In genomic region chr11:44067266-44067665, GRCh38 we compare ENCODE assay signal across 9 cellular contexts. TPM values are rescaled to one million over a fixed set of nuclear protein-coding genes. Genes with fewer than 3 reads are reported as not detected.
DNase-seq lines count a peak whose midpoint lies in the region; ATAC-seq and TF ChIP-seq lines count a peak whose summit lies in the region.
"Had no signal": no experiment of that assay in that cellular context is flagged by ENCODE, and none has a peak within 500 bp of the region (broad histone marks: within the 10 kb centered on the region; RNA-seq: fewer than 3 reads in every experiment).

No MANE protein-coding gene starts in this region.

- TF ChIP-seq POLR2A in thyroid gland (IDR thresholded peaks at IDR 0.05) (no peak), vagina (IDR thresholded peaks at IDR 0.05) (no peak)

- in situ Hi-C loops in brain microvascular endothelial cell (cut with HindIII; ENCODE audit: low pct_ligation_motif_present, low sequenced_read_pairs): no loop called here

- H3K27me3 Mint-ChIP-seq in CD4-positive, CD25-positive, alpha-beta regulatory T cell: no peaks in the 10 kb centered on the region
- no peaks in the 10 kb centered on the region for H3K27me3 Mint-ChIP-seq in MCF 10A (ENCODE audit: insufficient read depth, unreplicated experiment)
- peaks cover 0 to 3% of the 10 kb centered on the region in 2 donors for H3K27me3 Mint-ChIP-seq in natural killer cell (ENCODE audit: low read depth in 2 of 2)

- WGBS in thyroid gland, 2 donors: 75 to 76% methylated on average over 5 of the region's 5 CpGs

- POLR2A ChIA-PET in MCF 10A (lab: Yijun Ruan, JAX): interaction anchor here (1.1 to 2.7 kb wide), 4 partner anchors 8 to 186 kb away, joined by 3 to 16 read pairs (median 4); partner anchors contain the start of gene EXT2

- H3K27ac Mint-ChIP-seq in CD4-positive, CD25-positive, alpha-beta regulatory T cell: peak overlapping the region; percentile 35 to 97 (median 96)
- H3K27ac Mint-ChIP-seq in MCF 10A (ENCODE audit: low read depth, unreplicated experiment) (no peak overlapping the region), natural killer cell (peak overlapping the region; percentile 79 to 95)

- H3K36me3 Mint-ChIP-seq in CD4-positive, CD25-positive, alpha-beta regulatory T cell: peaks cover 6% of the 10 kb centered on the region
- H3K36me3 Mint-ChIP-seq in MCF 10A (ENCODE audit: insufficient read depth, unreplicated experiment): no peaks in the 10 kb centered on the region
- peaks cover 5% of the 10 kb centered on the region for H3K36me3 Mint-ChIP-seq in natural killer cell

- H3K36me3 ChIP-seq in CD4-positive, CD25-positive, alpha-beta regulatory T cell (ENCODE audit: control insufficient read depth, insufficient read depth, low read length): peaks cover 2% of the 10 kb centered on the region
- H3K36me3 ChIP-seq in thyroid gland: no peaks in the 10 kb centered on the region
- no peaks in the 10 kb centered on the region for H3K36me3 ChIP-seq in brain microvascular endothelial cell (replicated peaks)
- no peaks in the 10 kb centered on the region for H3K36me3 ChIP-seq in vagina

- peak overlapping the region; percentile 59 to 95 (median 92) for H3K4me3 Mint-ChIP-seq in CD4-positive, CD25-positive, alpha-beta regulatory T cell
- peak overlapping the region; percentile 78 for H3K4me3 Mint-ChIP-seq in MCF 10A (ENCODE audit: unreplicated experiment)
- peak overlapping the region; percentile 93 for H3K4me3 Mint-ChIP-seq in natural killer cell

- H3K4me1 ChIP-seq in CD4-positive, CD25-positive, alpha-beta regulatory T cell (ENCODE audit: control insufficient read depth, insufficient read depth, low read length, poor library complexity, severe bottlenecking): peaks cover 17% of the 10 kb centered on the region
- H3K4me1 ChIP-seq in thyroid gland: no peaks in the 10 kb centered on the region
- peaks cover 19% of the 10 kb centered on the region for H3K4me1 ChIP-seq in vagina

- ATAC-seq in CD4-positive, CD25-positive, alpha-beta regulatory T cell (ENCODE audit: low read depth in 2 of 2): no peak
- no peak for ATAC-seq in natural killer cell
- no peak for ATAC-seq in HG03469 (IDR thresholded peaks at IDR 0.05; ENCODE audit: unreplicated experiment)

- peak overlapping the region; percentile 73 for H3K27ac ChIP-seq in CD4-positive, CD25-positive, alpha-beta regulatory T cell (ENCODE audit: insufficient read depth, low read length, poor library complexity, severe bottlenecking)
- no peak overlapping the region for H3K27ac ChIP-seq in thyroid gland
- no peak overlapping the region for H3K27ac ChIP-seq in brain microvascular endothelial cell
- H3K27ac ChIP-seq in vagina: no peak overlapping the region

- no peaks in the 10 kb centered on the region for H3K9me3 Mint-ChIP-seq in CD4-positive, CD25-positive, alpha-beta regulatory T cell
- no peaks in the 10 kb centered on the region for H3K9me3 Mint-ChIP-seq in MCF 10A (ENCODE audit: unreplicated experiment)
- H3K9me3 Mint-ChIP-seq in natural killer cell: no peaks in the 10 kb centered on the region

- intact Hi-C loops in MCF 10A (cut with micrococcal nuclease) (no loop called here), natural killer cell (cut with micrococcal nuclease) (loop anchor here (2.0 kb wide), 1 partner anchor 30 kb away; no protein-coding TSS in a partner anchor), thyroid gland (cut with DNase I) (no loop called here), vagina (cut with DNase I) (no loop called here)

- no peaks in the 10 kb centered on the region for H3K27me3 ChIP-seq in CD4-positive, CD25-positive, alpha-beta regulatory T cell (ENCODE audit: control insufficient read depth, insufficient read depth, low read length)
- H3K27me3 ChIP-seq in thyroid gland: no peaks in the 10 kb centered on the region
- H3K27me3 ChIP-seq in brain microvascular endothelial cell (replicated peaks): no peaks in the 10 kb centered on the region
- H3K27me3 ChIP-seq in vagina: no peaks in the 10 kb centered on the region

- peak in 1 of 3 donors; percentile 20 for DNase-seq in CD4-positive, CD25-positive, alpha-beta regulatory T cell
- DNase-seq in NOMO-1 (lab: John Stamatoyannopoulos, UW; ENCODE audit: unreplicated experiment in 2 of 2): peak; percentile 38 to 64
- no peak for DNase-seq in MCF 10A (ENCODE audit: unreplicated experiment)
- DNase-seq in natural killer cell: no peak
- DNase-seq in thyroid gland: no peak
- DNase-seq in brain microvascular endothelial cell: no peak
- DNase-seq in vagina (ENCODE audit: extremely low spot score in 2 of 2): no peak
- DNase-seq: SHP77 treated with DMSO at 0.1 percent for 48 hours had no signal

- peaks cover 11 to 51% (median 25%) of the 10 kb centered on the region in 4 donors for H3K4me1 Mint-ChIP-seq in CD4-positive, CD25-positive, alpha-beta regulatory T cell
- peaks cover 11% of the 10 kb centered on the region for H3K4me1 Mint-ChIP-seq in MCF 10A (ENCODE audit: insufficient read depth, unreplicated experiment)
- peaks cover 20 to 33% of the 10 kb centered on the region in 2 donors for H3K4me1 Mint-ChIP-seq in natural killer cell

- H3K9me3 ChIP-seq in CD4-positive, CD25-positive, alpha-beta regulatory T cell (ENCODE audit: control insufficient read depth in 2 of 2, low read length in 2 of 2): no peaks in the 10 kb centered on the region
- H3K9me3 ChIP-seq in thyroid gland (no peaks in the 10 kb centered on the region), vagina (no peaks in the 10 kb centered on the region)

- TF ChIP-seq CTCF in MCF 10A (IDR thresholded peaks at IDR 0.05; ENCODE audit: unreplicated experiment) (no peak), natural killer cell (IDR thresholded peaks at IDR 0.05) (no peak), thyroid gland (IDR thresholded peaks at IDR 0.05) (no peak), brain microvascular endothelial cell (IDR thresholded peaks at IDR 0.05; ENCODE audit: low read depth, low read length, missing control alignments) (no peak), vagina (IDR thresholded peaks at IDR 0.05) (no peak)

- peak overlapping the region; percentile 86 for H3K4me3 ChIP-seq in CD4-positive, CD25-positive, alpha-beta regulatory T cell (ENCODE audit: low read depth, low read length)
- H3K4me3 ChIP-seq in thyroid gland (replicated peaks in 1 of 3) (no peak overlapping the region), brain microvascular endothelial cell (ENCODE audit: low read depth, low read length) (no peak overlapping the region), vagina (peak overlapping the region in 1 of 2 donors; percentile 85)

- no TSS peak for BruUV-seq in MCF 10A (replicated peaks; lab: Mats Ljungman, UMichigan)

- CTCF ChIA-PET in MCF 10A (lab: Yijun Ruan, JAX): interaction anchor here (0.7 to 2.0 kb wide), 4 partner anchors 11 to 177 kb away, joined by 3 to 14 read pairs (median 3); no protein-coding TSS in a partner anchor

RNA-seq across cellular contexts. Expression of gene ACCS, which starts 1.2 kb away (rescaled TPM):
- 77.9 TPM for total RNA-seq in CD4-positive, CD25-positive, alpha-beta regulatory T cell
- 1 to 10 TPM; 1.3 to 6.9 (median 1.7) TPM for polyA plus RNA-seq in CD4-positive, CD25-positive, alpha-beta regulatory T cell
- 7.9 and 12.0 TPM in 2 replicates for total RNA-seq in MCF 10A (2022)
- total RNA-seq in natural killer cell: 10 to 100 TPM; 16.3 to 32.1 (median 31.9) TPM
- total RNA-seq in thyroid gland: 10 to 100 TPM; 14.4 to 23.2 (median 20.1) TPM
- total RNA-seq in vagina: 8.1 TPM

RNA-seq across cellular contexts. Expression of gene ACCSL, which starts 19.5 kb away (rescaled TPM):
- not detected for total RNA-seq in CD4-positive, CD25-positive, alpha-beta regulatory T cell
- polyA plus RNA-seq in CD4-positive, CD25-positive, alpha-beta regulatory T cell: not detected
- total RNA-seq in MCF 10A (2022) (not detected in 2 replicates), natural killer cell (not detected), thyroid gland (not detected), vagina (not detected)

RNA-seq across cellular contexts. Expression of gene EXT2, which starts 28.2 kb away (rescaled TPM):
- 25.6 TPM for total RNA-seq in CD4-positive, CD25-positive, alpha-beta regulatory T cell
- 10 to 100 TPM; 39.0 to 42.6 (median 41.4) TPM for polyA plus RNA-seq in CD4-positive, CD25-positive, alpha-beta regulatory T cell
- total RNA-seq in MCF 10A (2022) (73.1 and 82.7 TPM in 2 replicates), natural killer cell (10 to 100 TPM; 44.2 to 50.3 (median 45.8) TPM), thyroid gland (10 to 100 TPM; 53.2 to 95.8 (median 66.3) TPM), vagina (78.6 TPM)

Comparison
In these comparisons a context has a peak if more than half of its experiments do, and no peak if none do; other contexts are left out.
1. DNase-seq: peak in NOMO-1 (2 of 2); none in MCF 10A (single experiment), natural killer cell (single experiment), thyroid gland (0 of 2), brain microvascular endothelial cell (single experiment) and vagina (0 of 2).
2. Peak in every context shown above with its lines, with median percentiles within 50 percentile points of each other: H3K4me3 Mint-ChIP-seq.